In the genomic region with DNA sequence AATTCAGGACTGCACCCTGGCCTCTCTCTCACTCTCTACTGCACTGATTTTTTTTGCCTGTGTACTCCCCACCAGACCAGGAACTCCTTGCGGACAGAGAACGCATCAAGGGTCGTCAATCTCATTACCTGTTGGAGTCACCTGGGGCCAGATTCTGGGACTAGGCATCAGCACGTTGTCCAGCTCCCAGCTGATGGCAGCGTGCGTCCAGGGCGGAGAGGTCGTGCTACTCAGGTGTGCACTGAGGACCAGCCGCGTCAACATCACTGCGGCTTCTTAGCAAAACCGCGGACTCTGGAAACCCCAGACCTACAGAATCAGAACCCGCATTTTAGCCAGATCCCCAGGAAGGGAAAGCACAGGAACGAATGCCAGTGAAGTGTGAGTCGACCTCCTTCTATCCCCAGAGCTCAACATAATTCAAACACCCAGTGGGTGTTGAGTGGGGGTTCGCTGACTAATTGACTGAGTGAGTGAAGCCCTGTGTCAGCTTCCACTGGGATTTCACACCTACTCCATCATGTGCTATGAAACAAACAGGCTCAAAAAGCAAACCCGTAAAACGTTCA, we compare ENCODE assay signal across 1 cellular context.
TF ChIP-seq lines count a peak whose summit lies in the region.

No MANE protein-coding gene starts in this region.

TF ChIP-seq in HCT116, 20 proteins besides CTCF, POLR2A, EP300 and RAD21:
- TF ChIP-seq EZH2phosphoT487 (IDR thresholded peaks at IDR 0.05; ENCODE audit: borderline replicate concordance) (no peak), POLR2AphosphoS5 (IDR thresholded peaks at IDR 0.05; ENCODE audit: low read depth, low read length) (no peak)
- TF ChIP-seq, protein P1, sequence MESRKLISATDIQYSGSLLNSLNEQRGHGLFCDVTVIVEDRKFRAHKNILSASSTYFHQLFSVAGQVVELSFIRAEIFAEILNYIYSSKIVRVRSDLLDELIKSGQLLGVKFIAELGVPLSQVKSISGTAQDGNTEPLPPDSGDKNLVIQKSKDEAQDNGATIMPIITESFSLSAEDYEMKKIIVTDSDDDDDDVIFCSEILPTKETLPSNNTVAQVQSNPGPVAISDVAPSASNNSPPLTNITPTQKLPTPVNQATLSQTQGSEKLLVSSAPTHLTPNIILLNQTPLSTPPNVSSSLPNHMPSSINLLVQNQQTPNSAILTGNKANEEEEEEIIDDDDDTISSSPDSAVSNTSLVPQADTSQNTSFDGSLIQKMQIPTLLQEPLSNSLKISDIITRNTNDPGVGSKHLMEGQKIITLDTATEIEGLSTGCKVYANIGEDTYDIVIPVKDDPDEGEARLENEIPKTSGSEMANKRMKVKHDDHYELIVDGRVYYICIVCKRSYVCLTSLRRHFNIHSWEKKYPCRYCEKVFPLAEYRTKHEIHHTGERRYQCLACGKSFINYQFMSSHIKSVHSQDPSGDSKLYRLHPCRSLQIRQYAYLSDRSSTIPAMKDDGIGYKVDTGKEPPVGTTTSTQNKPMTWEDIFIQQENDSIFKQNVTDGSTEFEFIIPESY (IDR thresholded peaks at IDR 0.05; ENCODE audit: extremely low read depth, insufficient replicate concordance, low read length) = no peak
